12 cellular contexts compared by ENCODE assay signal in genomic region chr16:81558444-81559175, GRCh38.
DNase-seq lines count a peak whose midpoint lies in the region; ATAC-seq, FAIRE-seq and TF ChIP-seq lines count a peak whose summit lies in the region.
"Had no signal": no experiment of that assay in that cellular context is flagged by ENCODE, and none has a peak within 500 bp of the region (broad histone marks: within the 10 kb centered on the region; RNA-seq: fewer than 3 reads in every experiment).

No MANE protein-coding gene starts in this region.

- H3K9me3 ChIP-seq in K562 (replicated peaks; ENCODE audit: control insufficient read depth, insufficient read depth, low read depth, low read length) (no peaks in the 10 kb centered on the region), lung (ENCODE audit: control insufficient read depth in 2 of 2, insufficient read depth in 1 of 2, low read length in 1 of 2) (no peaks in the 10 kb centered on the region)

- peak; percentile 40 for DNase-seq in Ammon's horn (ENCODE audit: low spot score)
- DNase-seq in NCI-H1436 (lab: John Stamatoyannopoulos, UW): peak; percentile 68
- peak; percentile 42 to 74 (median 64) for DNase-seq in K562 (ENCODE audit: extremely low read depth in 1 of 4, low spot score in 3 of 4)
- peak; percentile 76 for DNase-seq in lung (ENCODE audit: low spot score)
- DNase-seq in HCEC 1CT: no peak
- no peak for DNase-seq in stimulated activated CD4-positive, alpha-beta T cell treated with anti-CD3 and anti-CD28 coated beads, Interleukin-15, amount 100 ng/mL, for 24 hours
- DNase-seq: activated CD8-positive, alpha-beta memory T cell treated with anti-CD3 and anti-CD28 coated beads, Interleukin-2, amount 50 U/mL, for 4 hours; NCI-H2171 had no signal

- no peak for TF ChIP-seq POLR2A in K562 (conservative IDR thresholded peaks at IDR 0.05)

- TF ChIP-seq CTCF in K562 (IDR thresholded peaks at IDR 0.05 in 2 of 3, conservative IDR thresholded peaks at IDR 0.05 in 1 of 3; ENCODE audit: insufficient read depth in 2 of 3, low read depth in 1 of 3, low read length in 3 of 3) (no peak), lung (IDR thresholded peaks at IDR 0.05; ENCODE audit: control extremely low read depth, extremely low read depth) (no peak)

- H3K4me3 ChIP-seq in K562: no peak overlapping the region
- no peak overlapping the region for H3K4me3 ChIP-seq in lung

- peak; percentile 65 for FAIRE-seq in K562 (lab: Jason Lieb, UNC)
- FAIRE-seq: frontal cortex had no signal

- intact Hi-C loops in K562 (cut with micrococcal nuclease): no loop called here

- CTCF ChIA-PET in K562 (lab: Yijun Ruan, JAX; ENCODE audit: low intra/inter-chr PET ratio): no interaction called here

- POLR2A ChIA-PET in K562 (lab: Yijun Ruan, JAX): interaction anchor here (1.1 kb wide), 1 partner anchor 10 kb away, joined by 3 read pairs; no protein-coding TSS in a partner anchor

- TF ChIP-seq EP300 in K562 (IDR thresholded peaks at IDR 0.05; ENCODE audit: low read length): no peak

- ATAC-seq in K562 (peak; percentile 67), lung (ENCODE audit: insufficient read depth, low FRiP score) (peak; percentile 82), GM21526 (IDR thresholded peaks at IDR 0.05; ENCODE audit: low FRiP score, unreplicated experiment) (no peak), HG02970 (IDR thresholded peaks at IDR 0.05; ENCODE audit: low FRiP score, unreplicated experiment) (no peak)
- ATAC-seq: SK-N-SH treated with all-trans-retinoic acid at 6 μM for 48 hours had no signal

- H3K27me3 ChIP-seq in K562 (ENCODE audit: control insufficient read depth in 2 of 2, insufficient read depth in 2 of 2, low read length in 2 of 2) (no peaks in the 10 kb centered on the region), lung (ENCODE audit: control insufficient read depth, insufficient read depth) (no peaks in the 10 kb centered on the region)

- H3K9ac ChIP-seq in K562 (ENCODE audit: insufficient read depth in 1 of 2, low read depth in 2 of 2, low read length in 2 of 2): peak overlapping the region in 1 of 2 experiments; percentile 38; a peak in 1 of 4 replicates

- peaks cover 11% of the 10 kb centered on the region for H3K9me1 ChIP-seq in K562 (ENCODE audit: control insufficient read depth, insufficient read depth, low read length)

- no peak overlapping the region; the same call in 1 of the 2 replicates for H3K4me2 ChIP-seq in K562 (ENCODE audit: insufficient read depth, low read length)

- no peak for TF ChIP-seq RAD21 in K562 (CRISPR knock-in tag; conservative IDR thresholded peaks at IDR 0.05 in 1 of 2, IDR thresholded peaks at IDR 0.05 in 1 of 2)

- H3K36me3 ChIP-seq in K562 (ENCODE audit: control insufficient read depth, insufficient read depth, low read length): peaks cover 13% of the 10 kb centered on the region; the same call in 2 of the 3 replicates
- H3K36me3 ChIP-seq in lung (ENCODE audit: control insufficient read depth in 2 of 2, insufficient read depth in 2 of 2, low read length in 2 of 2): no peaks in the 10 kb centered on the region

- no peak overlapping the region for H3K27ac ChIP-seq in K562 (ENCODE audit: extremely low read depth, low read depth, low read length)
- H3K27ac ChIP-seq in lung (ENCODE audit: low read depth in 1 of 2, low read length in 1 of 2): peak overlapping the region in 1 of 2 donors; percentile 63

- H3K4me1 ChIP-seq in K562 (replicated peaks in 1 of 2; ENCODE audit: control insufficient read depth in 2 of 2, insufficient read depth in 2 of 2, low read length in 2 of 2): peaks cover 9 to 15% of the 10 kb centered on the region in 2 experiments
- peaks cover 2 to 16% of the 10 kb centered on the region in 2 donors for H3K4me1 ChIP-seq in lung (ENCODE audit: control insufficient read depth in 2 of 2, insufficient read depth in 2 of 2, low read length in 2 of 2)

- 61% methylated on average over 16 of the region's 16 CpGs for WGBS in K562 (ENCODE audit: insufficient coverage, low coverage, missing lambda C conversion rate)
- WGBS in lung, 2 donors: 35 to 48% methylated on average over 16 of the region's 16 CpGs

- peaks cover 65% of the 10 kb centered on the region for H3K79me2 ChIP-seq in K562 (ENCODE audit: control insufficient read depth, insufficient read depth, low read length)

- H4K20me1 ChIP-seq in K562 (replicated peaks; ENCODE audit: control insufficient read depth, insufficient read depth, low read length): peaks cover 58% of the 10 kb centered on the region; the same call in 1 of the 2 replicates

- in situ Hi-C loops in K562 (cut with MboI): no loop called here

- H2AFZ ChIP-seq in K562 (ENCODE audit: low read depth, low read length): no peak overlapping the region

- no TSS peak for BruUV-seq in K562 (replicated peaks; lab: Mats Ljungman, UMichigan)

TF ChIP-seq in K562, 482 proteins besides CTCF, POLR2A, EP300 and RAD21 (continues in another document):
- no peak for TF ChIP-seq KLF1 (tag; IDR thresholded peaks at IDR 0.05)
- peak; percentile 74; the same call in 1 of the 2 replicates for TF ChIP-seq FOXJ2 (tag; IDR thresholded peaks at IDR 0.05)
- TF ChIP-seq TCF15 (CRISPR knock-in tag; IDR thresholded peaks at IDR 0.05): no peak
- peak; percentile 76 for TF ChIP-seq ZBTB33 (CRISPR knock-in tag; IDR thresholded peaks at IDR 0.05)
- TF ChIP-seq DPF2 (IDR thresholded peaks at IDR 0.05): no peak; the same call in 1 of the 2 replicates
- 0 out of 2 replicates have a peak, but pooled peaks have one; percentile 30 for TF ChIP-seq CBFA2T3 (IDR thresholded peaks at IDR 0.05)
- peak; percentile 65 for TF ChIP-seq TCF3 (CRISPR knock-in tag; IDR thresholded peaks at IDR 0.05)
- no peak for TF ChIP-seq ZNF133 (CRISPR knock-in tag; IDR thresholded peaks at IDR 0.05)
- 0 out of 2 replicates have a peak, but pooled peaks have one; percentile 30 for TF ChIP-seq TEAD4 (IDR thresholded peaks at IDR 0.05; ENCODE audit: low read length)
- no peak for TF ChIP-seq TEAD4 (CRISPR knock-in tag; IDR thresholded peaks at IDR 0.05; ENCODE audit: borderline replicate concordance)
- TF ChIP-seq FUS (optimal IDR thresholded peaks at IDR 0.05; ENCODE audit: low read depth, low read length): no peak
- no peak for TF ChIP-seq TAF9B (IDR thresholded peaks at IDR 0.05; ENCODE audit: partially characterized antibody)
- no peak for TF ChIP-seq ID3 (CRISPR knock-in tag; IDR thresholded peaks at IDR 0.05)
- no peak for TF ChIP-seq ID3 (tag; IDR thresholded peaks at IDR 0.05)
- no peak for TF ChIP-seq ZNF589 (CRISPR knock-in tag; IDR thresholded peaks at IDR 0.05; ENCODE audit: low read depth)
- TF ChIP-seq PHF8 (IDR thresholded peaks at IDR 0.05; ENCODE audit: borderline replicate concordance, low read length): no peak
- no peak for TF ChIP-seq HCFC1 (IDR thresholded peaks at IDR 0.05; ENCODE audit: low read depth, low read length)
- no peak for TF ChIP-seq PHB (CRISPR knock-in tag; IDR thresholded peaks at IDR 0.05)
- TF ChIP-seq ZNF707 (CRISPR knock-in tag; conservative IDR thresholded peaks at IDR 0.05): no peak
- TF ChIP-seq XRCC4 (IDR thresholded peaks at IDR 0.05; ENCODE audit: extremely low read depth, insufficient read depth, insufficient read length): no peak
- TF ChIP-seq THAP12 (CRISPR knock-in tag; IDR thresholded peaks at IDR 0.05): no peak
- 0 out of 2 replicates have a peak, but pooled peaks have one; percentile 18 for TF ChIP-seq JUND (IDR thresholded peaks at IDR 0.05; ENCODE audit: borderline replicate concordance, low read depth, low read length)
- TF ChIP-seq JUND (tag; IDR thresholded peaks at IDR 0.05; ENCODE audit: borderline replicate concordance, low read depth, low read length): no peak

Comparison
In these comparisons a context has a peak if more than half of its experiments do, and no peak if none do; other contexts are left out.
1. DNase-seq: peak in Ammon's horn (single experiment), NCI-H1436 (single experiment), K562 (4 of 4) and lung (single experiment); none in HCEC 1CT (single experiment) and stimulated activated CD4-positive, alpha-beta T cell treated with anti-CD3 and anti-CD28 coated beads, Interleukin-15, amount 100 ng/mL, for 24 hours (single experiment).
2. ATAC-seq: peak in K562 (single experiment) and lung (single experiment); none in GM21526 (single experiment) and HG02970 (single experiment).